Comparison of ENCODE assay signal across 23 cellular contexts in the genomic region with DNA sequence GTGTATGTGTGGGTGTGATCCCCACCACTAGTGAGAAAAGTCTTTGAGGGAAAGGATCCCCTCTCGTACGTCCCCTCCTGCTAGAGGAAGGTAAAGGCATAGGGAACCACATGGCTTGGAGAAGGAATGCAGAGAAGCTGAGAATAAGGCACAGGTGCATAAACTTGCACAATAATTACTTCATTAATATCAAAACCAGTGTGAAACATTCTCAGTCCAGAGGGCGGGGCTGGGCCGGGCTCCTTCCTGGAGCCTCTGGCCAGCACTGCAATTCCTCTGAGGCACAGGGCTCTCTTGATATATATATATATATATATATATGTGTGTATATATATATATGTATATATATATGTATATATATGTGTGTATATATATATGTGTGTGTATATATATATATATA.
DNase-seq lines count a peak whose midpoint lies in the region; ATAC-seq, FAIRE-seq and TF ChIP-seq lines count a peak whose summit lies in the region.
"Had no signal": no experiment of that assay in that cellular context is flagged by ENCODE, and none has a peak within 500 bp of the region (broad histone marks: within the 10 kb centered on the region; RNA-seq: fewer than 3 reads in every experiment).

No MANE protein-coding gene starts in this region.

- CTCF ChIA-PET in IMR-90 (lab: Yijun Ruan, JAX): no interaction called here

- no peak overlapping the region for H4K8ac ChIP-seq in IMR-90 (ENCODE audit: low read depth in 2 of 2, low read length in 2 of 2)

- peak overlapping the region; percentile 15 for H2AK9ac ChIP-seq in IMR-90 (replicated peaks; ENCODE audit: low read depth, low read length, poor library complexity)

- ATAC-seq in IMR-90 (ENCODE audit: low read depth) (no peak), upper lobe of right lung (peak; percentile 65), GM21619 (IDR thresholded peaks at IDR 0.05; ENCODE audit: unreplicated experiment) (no peak)
- ATAC-seq: A549, Right ventricle myocardium inferior had no signal

- H3K4ac ChIP-seq in IMR-90 (ENCODE audit: low read depth, low read length): peak overlapping the region; percentile 51; the same call in 1 of the 2 replicates

- no peak overlapping the region for H3K56ac ChIP-seq in IMR-90 (ENCODE audit: extremely low read depth, insufficient read depth, low read length)

- no peak overlapping the region for H2BK15ac ChIP-seq in IMR-90 (ENCODE audit: low read depth, low read length)

- H3K9me1 ChIP-seq in IMR-90 (ENCODE audit: insufficient read depth, low read length): peaks cover 3% of the 10 kb centered on the region; the same call in 1 of the 2 replicates

- H3K4me2 ChIP-seq in IMR-90 (ENCODE audit: low read depth, low read length): no peak overlapping the region
- H3K4me2 ChIP-seq: A549, PC-9 had no signal

- TF ChIP-seq RAD21 in IMR-90 (IDR thresholded peaks at IDR 0.05; ENCODE audit: low read length): no peak

- FAIRE-seq in kidney (lab: Jason Lieb, UNC): no peak
- FAIRE-seq: A549, G401.6 had no signal

- no peak for DNase-seq in IMR-90
- peak; percentile 79 for DNase-seq in kidney
- DNase-seq in upper lobe of right lung: peak; percentile 77
- no peak for DNase-seq in activated T-cell treated with anti-CD3 and anti-CD28 coated beads, Interleukin-2, amount 50 U/mL, for 1 hour
- DNase-seq in SW480 (ENCODE audit: low spot score): no peak
- DNase-seq: AML-193; CD4-positive, alpha-beta T cell; DMS53; H7; KG1; MG63; NCI-H1694; NCI-H2029 treated with DMSO at 0.1 percent for 48 hours; NCI-H446 treated with DMSO at 0.1 percent for 48 hours; NCI-H526; NCI-H82; PC-9 had no signal

- no peaks in the 10 kb centered on the region for H3K9me3 Mint-ChIP-seq in nephron
- H3K9me3 Mint-ChIP-seq: CD4-positive, alpha-beta T cell had no signal

- H3K27me3 ChIP-seq in IMR-90 (ENCODE audit: control insufficient read depth, insufficient read depth, low read length) (no peaks in the 10 kb centered on the region), upper lobe of right lung (no peaks in the 10 kb centered on the region)
- H3K27me3 ChIP-seq: BLaER1 treated with 17β-estradiol and CSF1 and Interleukin-3, amounts not matched to agents 10 nM and 100 nM; MG63 had no signal

- H3K4me1 ChIP-seq in IMR-90 (ENCODE audit: control insufficient read depth, insufficient read depth, low read length): peaks cover 5% of the 10 kb centered on the region
- H3K4me1 ChIP-seq in kidney (ENCODE audit: control insufficient read depth in 1 of 2, insufficient read depth in 1 of 2, low read depth in 1 of 2, low read length in 2 of 2): peaks cover 4 to 13% of the 10 kb centered on the region in 2 donors
- no peaks in the 10 kb centered on the region for H3K4me1 ChIP-seq in upper lobe of right lung
- H3K4me1 ChIP-seq: A549 had no signal

- H3K36me3 ChIP-seq in IMR-90 (ENCODE audit: control insufficient read depth, insufficient read depth, low read length): no peaks in the 10 kb centered on the region
- H3K36me3 ChIP-seq in kidney (ENCODE audit: control insufficient read depth in 1 of 2, insufficient read depth in 2 of 2, low read length in 2 of 2): no peaks in the 10 kb centered on the region
- H3K36me3 ChIP-seq in upper lobe of right lung: no peaks in the 10 kb centered on the region
- H3K36me3 ChIP-seq: BLaER1 treated with 17β-estradiol and CSF1 and Interleukin-3, amounts not matched to agents 10 nM and 100 nM; MG63 had no signal

- peaks cover 10% of the 10 kb centered on the region for H3K27me3 Mint-ChIP-seq in nephron (ENCODE audit: low read depth)

- H3K27ac ChIP-seq in IMR-90 (ENCODE audit: insufficient read depth, low read length) (no peak overlapping the region), kidney (ENCODE audit: low read depth in 2 of 2, low read length in 2 of 2) (peak overlapping the region; percentile 29 to 36), upper lobe of right lung (no peak overlapping the region)
- H3K27ac ChIP-seq: A549, PC-9 had no signal

- no peak overlapping the region for H2BK20ac ChIP-seq in IMR-90 (ENCODE audit: low read depth, low read length)

- no peak overlapping the region for H3K4me3 ChIP-seq in IMR-90 (ENCODE audit: insufficient read depth, low read depth, low read length)
- no peak overlapping the region for H3K4me3 ChIP-seq in kidney (ENCODE audit: low read length in 2 of 2)
- no peak overlapping the region for H3K4me3 ChIP-seq in upper lobe of right lung
- H3K4me3 ChIP-seq: A549; BLaER1 treated with 17β-estradiol and CSF1 and Interleukin-3, amounts not matched to agents 10 nM and 100 nM; MG63; PC-9 had no signal

- H3K27ac Mint-ChIP-seq in nephron: peak overlapping the region in 2 of 3 experiments; percentile 80 to 91
- H3K27ac Mint-ChIP-seq: CD4-positive, alpha-beta T cell had no signal

- BruUV-seq in IMR-90 (replicated peaks; lab: Mats Ljungman, UMichigan): no TSS peak

- no peak overlapping the region for H3K18ac ChIP-seq in IMR-90 (ENCODE audit: low read depth, low read length)

- WGBS in IMR-90 (ENCODE audit: extremely low coverage in 2 of 2, insufficient read length in 1 of 2), 2 experiments: no CpG with 5 or more reads among the region's 4 CpGs

- TF ChIP-seq CTCF in IMR-90 (conservative IDR thresholded peaks at IDR 0.05; ENCODE audit: low read depth, low read length): no peak
- TF ChIP-seq CTCF in kidney (IDR thresholded peaks at IDR 0.05; ENCODE audit: borderline replicate concordance, extremely low read depth, insufficient read depth): no peak
- no peak for TF ChIP-seq CTCF in nephron (IDR thresholded peaks at IDR 0.05; ENCODE audit: unreplicated experiment in 3 of 3)
- no peak for TF ChIP-seq CTCF in upper lobe of right lung (IDR thresholded peaks at IDR 0.05)

- no peak overlapping the region for H3K23ac ChIP-seq in IMR-90 (ENCODE audit: low read depth, low read length)

- POLR2A ChIA-PET in IMR-90 (lab: Charles Lee; ENCODE audit: unreplicated experiment): no interaction called here

- no peak overlapping the region for H3K14ac ChIP-seq in IMR-90 (replicated peaks; ENCODE audit: low read depth, low read length)

- H3K9ac ChIP-seq in IMR-90 (ENCODE audit: low read depth, low read length) (no peak overlapping the region), kidney (ENCODE audit: low read length in 2 of 2) (no peak overlapping the region)
- H3K9ac ChIP-seq: BLaER1 treated with 17β-estradiol and CSF1 and Interleukin-3, amounts not matched to agents 10 nM and 100 nM had no signal

- in situ Hi-C loops in IMR-90 (cut with MboI; ENCODE audit: low sequenced_read_pairs): no loop called here

- intact Hi-C loops in IMR-90 (cut with micrococcal nuclease): no loop called here
- intact Hi-C loops in kidney (cut with DNase I): no loop called here
- intact Hi-C loops in upper lobe of right lung (cut with DNase I): no loop called here

- H2BK5ac ChIP-seq in IMR-90 (ENCODE audit: low read depth, low read length, poor library complexity, severe bottlenecking): no peak overlapping the region

- TF ChIP-seq POLR2A in IMR-90 (IDR thresholded peaks at IDR 0.05; ENCODE audit: low read depth, low read length): no peak

- no peak overlapping the region for H4K91ac ChIP-seq in IMR-90 (ENCODE audit: insufficient read depth, low read depth, low read length)

- H3K79me1 ChIP-seq in IMR-90 (ENCODE audit: low read depth in 1 of 2, low read length in 2 of 2): no peaks in the 10 kb centered on the region

- no peak overlapping the region for H4K5ac ChIP-seq in IMR-90 (ENCODE audit: low read depth, low read length)

- no peak overlapping the region for H2BK120ac ChIP-seq in IMR-90 (ENCODE audit: low read depth, low read length)

- H2AK5ac ChIP-seq in IMR-90 (ENCODE audit: low read depth, low read length): peak overlapping the region; percentile 4; the same call in 1 of the 2 replicates

- H3K9me3 ChIP-seq in IMR-90 (ENCODE audit: control insufficient read depth, insufficient read depth, low read length) (no peaks in the 10 kb centered on the region), kidney (ENCODE audit: control insufficient read depth in 1 of 2, low read length in 2 of 2) (no peaks in the 10 kb centered on the region), upper lobe of right lung (no peaks in the 10 kb centered on the region)
- H3K9me3 ChIP-seq: A549; BLaER1 treated with 17β-estradiol and CSF1 and Interleukin-3, amounts not matched to agents 10 nM and 100 nM; MG63 had no signal

- no peaks in the 10 kb centered on the region for H4K20me1 ChIP-seq in IMR-90 (ENCODE audit: insufficient read depth, low read length)
- H4K20me1 ChIP-seq: BLaER1 treated with 17β-estradiol and CSF1 and Interleukin-3, amounts not matched to agents 10 nM and 100 nM had no signal

- H3K4me3 Mint-ChIP-seq in nephron: no peak overlapping the region
- H3K4me3 Mint-ChIP-seq: CD4-positive, alpha-beta T cell had no signal

- peak overlapping the region; percentile 28 for H2AFZ ChIP-seq in IMR-90 (replicated peaks; ENCODE audit: low read length, poor library complexity)
- H2AFZ ChIP-seq: PC-9 had no signal

- H3K36me3 Mint-ChIP-seq in nephron (ENCODE audit: low read depth): no peaks in the 10 kb centered on the region

- peaks cover 26% of the 10 kb centered on the region for H3K4me1 Mint-ChIP-seq in nephron

- dilution Hi-C loops in IMR-90 (cut with HindIII; ENCODE audit: low sequenced_read_pairs, unreplicated experiment): no loop called here

TF ChIP-seq in IMR-90, 13 proteins besides CTCF, POLR2A, EP300 and RAD21 (continues in another document):
- TF ChIP-seq SMC3 (IDR thresholded peaks at IDR 0.05; ENCODE audit: low read depth, low read length) (no peak), CHD1 (IDR thresholded peaks at IDR 0.05; ENCODE audit: low read depth, low read length) (no peak), MAZ (IDR thresholded peaks at IDR 0.05; ENCODE audit: borderline replicate concordance, low read depth, low read length) (no peak), MAFK (IDR thresholded peaks at IDR 0.05; ENCODE audit: low read depth, low read length) (no peak), CEBPB (IDR thresholded peaks at IDR 0.05; ENCODE audit: low read depth, low read length) (no peak)
- TF ChIP-seq, protein P1, sequence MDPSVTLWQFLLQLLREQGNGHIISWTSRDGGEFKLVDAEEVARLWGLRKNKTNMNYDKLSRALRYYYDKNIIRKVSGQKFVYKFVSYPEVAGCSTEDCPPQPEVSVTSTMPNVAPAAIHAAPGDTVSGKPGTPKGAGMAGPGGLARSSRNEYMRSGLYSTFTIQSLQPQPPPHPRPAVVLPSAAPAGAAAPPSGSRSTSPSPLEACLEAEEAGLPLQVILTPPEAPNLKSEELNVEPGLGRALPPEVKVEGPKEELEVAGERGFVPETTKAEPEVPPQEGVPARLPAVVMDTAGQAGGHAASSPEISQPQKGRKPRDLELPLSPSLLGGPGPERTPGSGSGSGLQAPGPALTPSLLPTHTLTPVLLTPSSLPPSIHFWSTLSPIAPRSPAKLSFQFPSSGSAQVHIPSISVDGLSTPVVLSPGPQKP (IDR thresholded peaks at IDR 0.05; ENCODE audit: borderline replicate concordance, low read depth, low read length): no peak
- TF ChIP-seq, protein P2, sequence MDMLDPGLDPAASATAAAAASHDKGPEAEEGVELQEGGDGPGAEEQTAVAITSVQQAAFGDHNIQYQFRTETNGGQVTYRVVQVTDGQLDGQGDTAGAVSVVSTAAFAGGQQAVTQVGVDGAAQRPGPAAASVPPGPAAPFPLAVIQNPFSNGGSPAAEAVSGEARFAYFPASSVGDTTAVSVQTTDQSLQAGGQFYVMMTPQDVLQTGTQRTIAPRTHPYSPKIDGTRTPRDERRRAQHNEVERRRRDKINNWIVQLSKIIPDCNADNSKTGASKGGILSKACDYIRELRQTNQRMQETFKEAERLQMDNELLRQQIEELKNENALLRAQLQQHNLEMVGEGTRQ (IDR thresholded peaks at IDR 0.05; ENCODE audit: low read depth, low read length): no peak

Comparison
In these comparisons a context has a peak if more than half of its experiments do, and no peak if none do; other contexts are left out.
1. DNase-seq: peak in kidney (single experiment) and upper lobe of right lung (single experiment); none in IMR-90 (single experiment), activated T-cell treated with anti-CD3 and anti-CD28 coated beads, Interleukin-2, amount 50 U/mL, for 1 hour (single experiment) and SW480 (single experiment).
2. H3K27ac ChIP-seq: peak in kidney (2 of 2); none in IMR-90 (single experiment) and upper lobe of right lung (single experiment).